ENCODE assay signal across 22 cellular contexts in the genomic region with DNA sequence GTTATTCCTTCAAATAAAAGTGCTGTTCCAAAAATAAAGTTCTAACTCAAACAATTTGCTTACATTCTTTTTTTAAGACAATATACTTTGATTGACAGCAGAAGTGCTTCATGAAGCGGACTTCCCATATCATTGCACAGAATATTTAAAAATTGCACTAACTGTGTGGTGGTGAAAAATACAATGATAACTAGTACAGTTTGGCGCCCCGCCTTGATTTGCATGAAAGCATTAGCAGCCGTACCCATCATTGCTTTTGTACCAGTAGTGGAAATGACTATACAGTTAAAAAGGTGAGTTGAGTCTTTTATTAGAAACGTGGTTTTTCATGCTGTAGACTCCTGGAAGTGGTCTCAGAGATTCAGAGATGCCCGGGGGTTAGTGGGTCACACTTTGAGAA.
"Had no signal": no experiment of that assay in that cellular context is flagged by ENCODE, and none has a peak within 500 bp of the region (broad histone marks: within the 10 kb centered on the region; RNA-seq: fewer than 3 reads in every experiment).

No MANE protein-coding gene starts in this region.

- DNase-seq: colonic mucosa; dermis blood vessel endothelial cell; effector CD4-positive, alpha-beta T cell; endodermal cell; erythroblast; foreskin keratinocyte; kidney; left cardiac atrium; left ventricle myocardium inferior; lower lobe of right lung; mesenchymal stem cell; midbrain; psoas muscle; retina; sigmoid colon; tibial artery; upper lobe of right lung had no signal

- ATAC-seq: foreskin keratinocyte, left cardiac atrium, lower lobe of right lung, psoas muscle, upper lobe of right lung had no signal

- H3K4me3 ChIP-seq: colonic mucosa, hepatocyte, left ventricle myocardium inferior, lower lobe of right lung, psoas muscle, sigmoid colon, skin epidermis, tibial artery, upper lobe of right lung, vagina had no signal

- H3K4me1 ChIP-seq: colonic mucosa, foreskin keratinocyte, left ventricle myocardium inferior, lower lobe of right lung, psoas muscle, sigmoid colon, tibial artery, upper lobe of right lung, vagina had no signal

- H3K4me2 ChIP-seq: hepatocyte had no signal

- H3K9me3 ChIP-seq: colonic mucosa, left ventricle myocardium inferior, lower lobe of right lung, psoas muscle, sigmoid colon, tibial artery, upper lobe of right lung, vagina had no signal

- H3K79me2 ChIP-seq: hepatocyte had no signal

- H3K27ac Mint-ChIP-seq: endodermal cell; nephron; stimulated activated naive CD8-positive, alpha-beta T cell treated with anti-CD3 and anti-CD28 coated beads, Interleukin-15, Interleukin-2, amounts not matched to agents 100 ng/mL and 50 ng/mL, for 24 hours had no signal

- H3K36me3 ChIP-seq: colonic mucosa, left ventricle myocardium inferior, lower lobe of right lung, sigmoid colon, tibial artery, upper lobe of right lung, vagina had no signal

- H2AFZ ChIP-seq: hepatocyte had no signal

- H3K27ac ChIP-seq: colonic mucosa, foreskin keratinocyte, hepatocyte, left ventricle myocardium inferior, lower lobe of right lung, psoas muscle, sigmoid colon, skin epidermis, tibial artery, upper lobe of right lung, vagina had no signal

- H3K27me3 ChIP-seq: colonic mucosa, foreskin keratinocyte, hepatocyte, sigmoid colon, tibial artery, upper lobe of right lung, vagina had no signal

- H3K27me3 Mint-ChIP-seq: stimulated activated naive CD8-positive, alpha-beta T cell treated with anti-CD3 and anti-CD28 coated beads, Interleukin-15, Interleukin-2, amounts not matched to agents 100 ng/mL and 50 ng/mL, for 24 hours had no signal

- H3K9me3 Mint-ChIP-seq: endodermal cell, nephron had no signal

- H3K4me1 Mint-ChIP-seq: endodermal cell had no signal

- H3K4me3 Mint-ChIP-seq: endodermal cell; nephron; stimulated activated naive CD8-positive, alpha-beta T cell treated with anti-CD3 and anti-CD28 coated beads, Interleukin-15, Interleukin-2, amounts not matched to agents 100 ng/mL and 50 ng/mL, for 24 hours had no signal
